In the genomic region with DNA sequence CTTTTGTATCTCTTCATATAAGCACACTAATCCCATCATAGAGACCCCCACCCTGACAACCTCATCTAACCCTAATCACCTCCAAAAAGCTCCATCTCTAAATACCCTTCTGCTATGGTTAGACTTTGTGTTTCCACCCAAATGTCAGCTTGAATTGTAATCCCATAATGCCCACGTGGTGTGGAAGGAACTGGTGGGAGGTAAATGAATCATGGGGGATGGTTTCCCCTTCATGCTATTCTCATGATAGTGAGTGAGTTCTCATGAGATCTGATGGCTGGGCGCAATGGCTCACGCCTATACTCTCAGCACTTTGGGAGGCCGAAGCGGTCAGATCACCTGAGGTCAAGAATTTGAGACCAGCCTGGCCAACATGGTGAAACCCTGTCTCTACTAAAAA, we compare ENCODE assay signal across 26 cellular contexts. TPM values are rescaled to one million over a fixed set of nuclear protein-coding genes. Genes with fewer than 3 reads are reported as not detected.
DNase-seq lines count a peak whose midpoint lies in the region; ATAC-seq and TF ChIP-seq lines count a peak whose summit lies in the region.
"Had no signal": no experiment of that assay in that cellular context is flagged by ENCODE, and none has a peak within 500 bp of the region (broad histone marks: within the 10 kb centered on the region; RNA-seq: fewer than 3 reads in every experiment).

No MANE protein-coding gene starts in this region.

- H3K79me2 ChIP-seq in osteoblast (ENCODE audit: insufficient read depth, low read length): peaks cover 16% of the 10 kb centered on the region

- H3K4me3 Mint-ChIP-seq in activated CD4-positive, alpha-beta T cell treated with anti-CD3 and anti-CD28 coated beads for 36 hours: no peak overlapping the region
- peak overlapping the region in 8 of 10 donors; percentile 19 to 63 (median 52) for H3K4me3 Mint-ChIP-seq in naive thymus-derived CD8-positive, alpha-beta T cell
- H3K4me3 Mint-ChIP-seq: CD14-positive monocyte; T-helper 1 cell treated with Interleukin-12 subunit alpha and Interleukin-12 subunit beta and Interleukin-4 antibody, amounts not matched to agents 30 μg/mL and 1 μg/mL, for 36 hours had no signal

- H3K4me3 ChIP-seq in osteoblast (ENCODE audit: insufficient read depth, low read length): no peak overlapping the region
- H3K4me3 ChIP-seq: psoas muscle, stomach had no signal

- H3K4me2 ChIP-seq in osteoblast (ENCODE audit: insufficient read depth, low read length): no peak overlapping the region
- H3K4me2 ChIP-seq: KMS-11 had no signal

- no peak for ATAC-seq in activated CD4-positive, alpha-beta T cell treated with anti-CD3 and anti-CD28 coated beads for 36 hours
- ATAC-seq in activated naive CD4-positive, alpha-beta T cell treated with anti-CD3 and anti-CD28 coated beads, Interleukin-2, amount 50 U/mL, for 72 hours: no peak
- no peak for ATAC-seq in naive thymus-derived CD8-positive, alpha-beta T cell
- no peak for ATAC-seq in GM18498 (IDR thresholded peaks at IDR 0.05; ENCODE audit: unreplicated experiment)
- ATAC-seq: esophagus mucosa, left ventricle myocardium superior, psoas muscle had no signal

- H3K27me3 ChIP-seq in osteoblast (ENCODE audit: insufficient read depth, low read length): no peaks in the 10 kb centered on the region
- H3K27me3 ChIP-seq: brain microvascular endothelial cell, stomach had no signal

- intact Hi-C loops in activated CD4-positive, alpha-beta T cell treated with anti-CD3 and anti-CD28 coated beads for 36 hours (cut with DNase I, micrococcal nuclease): loop anchor here (5.0 to 10.0 kb wide), 2 partner anchors 45 to 1502 kb away; partner anchors contain the start of genes CHAF1A (in 1 of the 2) and SH3GL1 (in 1 of the 2)

- H3K27ac Mint-ChIP-seq in activated CD4-positive, alpha-beta T cell treated with anti-CD3 and anti-CD28 coated beads for 36 hours: peak overlapping the region; percentile 48
- peak overlapping the region; percentile 59 to 90 for H3K27ac Mint-ChIP-seq in activated naive CD4-positive, alpha-beta T cell treated with anti-CD3 and anti-CD28 coated beads, Interleukin-2, amount 50 U/mL, for 72 hours
- H3K27ac Mint-ChIP-seq in naive thymus-derived CD8-positive, alpha-beta T cell: peak overlapping the region in 7 of 10 donors; percentile 1 to 91 (median 38)
- H3K27ac Mint-ChIP-seq: T-helper 1 cell treated with Interleukin-12 subunit alpha and Interleukin-12 subunit beta and Interleukin-4 antibody, amounts not matched to agents 30 μg/mL and 1 μg/mL, for 36 hours had no signal

- H2AFZ ChIP-seq in osteoblast (ENCODE audit: low read length): no peak overlapping the region

- no peaks in the 10 kb centered on the region for H3K27me3 Mint-ChIP-seq in activated CD4-positive, alpha-beta T cell treated with anti-CD3 and anti-CD28 coated beads for 36 hours
- H3K27me3 Mint-ChIP-seq in naive thymus-derived CD8-positive, alpha-beta T cell: peaks cover 0 to 2% (median 0%) of the 10 kb centered on the region in 5 donors

- H4K20me1 ChIP-seq in osteoblast (ENCODE audit: insufficient read depth, low read length): peaks cover 8% of the 10 kb centered on the region

- no peak overlapping the region for H3K27ac ChIP-seq in osteoblast (ENCODE audit: low read depth, low read length)
- H3K27ac ChIP-seq: brain microvascular endothelial cell, KMS-11, psoas muscle had no signal

- CTCF ChIA-PET in activated CD4-positive, alpha-beta T cell treated with anti-CD3 and anti-CD28 coated beads for 36 hours (lab: Charles Lee): interaction anchor here (2.7 kb wide), 1 partner anchor 103 kb away, joined by 9 read pairs; no protein-coding TSS in a partner anchor

- H3K4me1 ChIP-seq in osteoblast (ENCODE audit: insufficient read depth, low read length): peaks cover 13% of the 10 kb centered on the region

- H3K9me3 ChIP-seq in osteoblast (ENCODE audit: low read depth, low read length): no peaks in the 10 kb centered on the region
- H3K9me3 ChIP-seq: psoas muscle, stomach had no signal

- TF ChIP-seq CTCF in osteoblast (IDR thresholded peaks at IDR 0.05; ENCODE audit: extremely low read depth, low read depth, low read length): no peak

- H3K9me3 Mint-ChIP-seq in activated CD4-positive, alpha-beta T cell treated with anti-CD3 and anti-CD28 coated beads for 36 hours (ENCODE audit: low read depth): no peaks in the 10 kb centered on the region
- H3K9me3 Mint-ChIP-seq in activated naive CD4-positive, alpha-beta T cell treated with anti-CD3 and anti-CD28 coated beads, Interleukin-2, amount 50 U/mL, for 72 hours: no peaks in the 10 kb centered on the region
- H3K9me3 Mint-ChIP-seq in naive thymus-derived CD8-positive, alpha-beta T cell: no peaks in the 10 kb centered on the region
- H3K9me3 Mint-ChIP-seq: T-helper 1 cell treated with Interleukin-12 subunit alpha and Interleukin-12 subunit beta and Interleukin-4 antibody, amounts not matched to agents 30 μg/mL and 1 μg/mL, for 36 hours had no signal

- DNase-seq in activated CD4-positive, alpha-beta T cell treated with anti-CD3 and anti-CD28 coated beads for 36 hours: peak; percentile 33
- DNase-seq in activated CD4-positive, alpha-beta T cell treated with anti-CD3 and anti-CD28 coated beads, Interleukin-2, amount 50 U/mL, for 1 hour: no peak
- DNase-seq in GDM1 (lab: John Stamatoyannopoulos, UW): peak; percentile 8
- DNase-seq in activated naive CD4-positive, alpha-beta T cell treated with anti-CD3 and anti-CD28 coated beads, Interleukin-2, amount 50 U/mL, for 72 hours (ENCODE audit: low spot score in 2 of 2): no peak
- no peak for DNase-seq in naive thymus-derived CD8-positive, alpha-beta T cell
- DNase-seq in AML-193 (lab: John Stamatoyannopoulos, UW): no peak
- no peak for DNase-seq in osteoblast (ENCODE audit: insufficient read length, low spot score, missing footprints)
- DNase-seq: 8988T; activated CD4-positive, CD25-positive, alpha-beta regulatory T cell; brain microvascular endothelial cell; DND-41; HCEC 1CT; left ventricle myocardium superior; NCI-H1092 treated with DMSO at 0.1 percent for 48 hours; NCI-H2107; NCI-H526; OCI-M1; psoas muscle; SIG-M5; stomach had no signal

- H3K4me1 Mint-ChIP-seq in activated CD4-positive, alpha-beta T cell treated with anti-CD3 and anti-CD28 coated beads for 36 hours: peaks cover 22% of the 10 kb centered on the region
- H3K4me1 Mint-ChIP-seq in naive thymus-derived CD8-positive, alpha-beta T cell: peaks cover 13 to 35% (median 30%) of the 10 kb centered on the region in 4 donors

- POLR2A ChIA-PET in activated CD4-positive, alpha-beta T cell treated with anti-CD3 and anti-CD28 coated beads for 36 hours (lab: Charles Lee): interaction anchor here (0.6 kb wide), 1 partner anchor 612 kb away, joined by 6 read pairs; no protein-coding TSS in a partner anchor
- POLR2A ChIA-PET in naive thymus-derived CD8-positive, alpha-beta T cell (lab: Charles Lee): interaction anchor here (1.3 kb wide), 1 partner anchor 21 kb away, joined by 4 read pairs; no protein-coding TSS in a partner anchor

- H3K36me3 Mint-ChIP-seq in activated CD4-positive, alpha-beta T cell treated with anti-CD3 and anti-CD28 coated beads for 36 hours (ENCODE audit: low read depth): peaks cover 7% of the 10 kb centered on the region
- H3K36me3 Mint-ChIP-seq in activated naive CD4-positive, alpha-beta T cell treated with anti-CD3 and anti-CD28 coated beads, Interleukin-2, amount 50 U/mL, for 72 hours: peaks cover 10 to 14% of the 10 kb centered on the region in 2 donors
- peaks cover 0 to 27% (median 2%) of the 10 kb centered on the region in 3 donors for H3K36me3 Mint-ChIP-seq in naive thymus-derived CD8-positive, alpha-beta T cell

- peaks cover 6% of the 10 kb centered on the region for H3K36me3 ChIP-seq in osteoblast (ENCODE audit: insufficient read depth, low read length)

RNA-seq across cellular contexts. Expression of gene VMAC, which starts 2.5 kb away (rescaled TPM):
- 1 to 10 TPM; 2.3 to 2.8 TPM for total RNA-seq in activated CD4-positive, alpha-beta T cell treated with anti-CD3 and anti-CD28 coated beads for 36 hours
- total RNA-seq in activated naive CD4-positive, alpha-beta T cell treated with anti-CD3 and anti-CD28 coated beads, Interleukin-2, amount 50 U/mL, for 72 hours: 1 to 10 TPM; 3.8 to 3.9 TPM
- 10 to 100 TPM; 32.7 to 34.5 TPM for total RNA-seq in naive thymus-derived CD8-positive, alpha-beta T cell
- 1 to 10 TPM; 6.2 to 8.4 (median 7.0) TPM for polyA plus RNA-seq in naive thymus-derived CD8-positive, alpha-beta T cell
- 12.3 and 12.7 TPM in 2 replicates for total RNA-seq in osteoblast

RNA-seq across cellular contexts. Expression of gene NDUFA11, which starts 3.6 kb away (rescaled TPM):
- 100 to 1,000 TPM; 175 to 213 TPM for total RNA-seq in activated CD4-positive, alpha-beta T cell treated with anti-CD3 and anti-CD28 coated beads for 36 hours
- 100 to 1,000 TPM; 206 to 224 TPM for total RNA-seq in activated naive CD4-positive, alpha-beta T cell treated with anti-CD3 and anti-CD28 coated beads, Interleukin-2, amount 50 U/mL, for 72 hours
- 100 to 1,000 TPM; 116 to 131 TPM for total RNA-seq in naive thymus-derived CD8-positive, alpha-beta T cell
- 100 to 1,000 TPM; 374 to 404 (median 395) TPM for polyA plus RNA-seq in naive thymus-derived CD8-positive, alpha-beta T cell
- 235 and 265 TPM in 2 replicates for total RNA-seq in osteoblast

RNA-seq across cellular contexts. Expression of gene CAPS, which starts 6.8 kb away (rescaled TPM):
- total RNA-seq in activated CD4-positive, alpha-beta T cell treated with anti-CD3 and anti-CD28 coated beads for 36 hours: 1 to 10 TPM; 2.2 to 2.7 TPM
- 1 to 10 TPM; 5.1 to 6.0 TPM for total RNA-seq in activated naive CD4-positive, alpha-beta T cell treated with anti-CD3 and anti-CD28 coated beads, Interleukin-2, amount 50 U/mL, for 72 hours
- 10 to 100 TPM; 55.9 to 58.3 TPM for total RNA-seq in naive thymus-derived CD8-positive, alpha-beta T cell
- 1 to 10 TPM; 1.3 to 2.8 (median 2.0) TPM for polyA plus RNA-seq in naive thymus-derived CD8-positive, alpha-beta T cell
- total RNA-seq in osteoblast: 10.6 and 18.1 TPM in 2 replicates

RNA-seq across cellular contexts. Expression of gene FUT5, which starts 36.9 kb away (rescaled TPM):
- under 1 TPM in 1 of 2 experiments, not detected in 1; 0.09 TPM for total RNA-seq in activated CD4-positive, alpha-beta T cell treated with anti-CD3 and anti-CD28 coated beads for 36 hours
- under 1 TPM; 0.23 to 0.36 TPM for total RNA-seq in activated naive CD4-positive, alpha-beta T cell treated with anti-CD3 and anti-CD28 coated beads, Interleukin-2, amount 50 U/mL, for 72 hours
- total RNA-seq in naive thymus-derived CD8-positive, alpha-beta T cell: under 1 TPM; 0.34 to 0.38 TPM
- polyA plus RNA-seq in naive thymus-derived CD8-positive, alpha-beta T cell: under 1 TPM in 1 of 3 donors, not detected in 2; 0.10 TPM
- not detected in 2 replicates for total RNA-seq in osteoblast
- total RNA-seq: esophagus mucosa, left ventricle myocardium superior, psoas muscle, urinary bladder had no signal
- polyA plus RNA-seq: CD14-positive monocyte, psoas muscle, stomach, urinary bladder had no signal

RNA-seq across cellular contexts. Expression of gene FUT3, which starts 56.0 kb away (rescaled TPM):
- not detected for total RNA-seq in activated CD4-positive, alpha-beta T cell treated with anti-CD3 and anti-CD28 coated beads for 36 hours
- total RNA-seq in activated naive CD4-positive, alpha-beta T cell treated with anti-CD3 and anti-CD28 coated beads, Interleukin-2, amount 50 U/mL, for 72 hours: under 1 TPM in 1 of 2 donors, not detected in 1; 0.32 TPM
- under 1 TPM in 1 of 2 experiments, not detected in 1; 0.16 TPM for total RNA-seq in naive thymus-derived CD8-positive, alpha-beta T cell
- not detected for polyA plus RNA-seq in naive thymus-derived CD8-positive, alpha-beta T cell
- total RNA-seq in osteoblast: not detected in 2 replicates
- total RNA-seq: left ventricle myocardium superior had no signal
- polyA plus RNA-seq: CD14-positive monocyte had no signal

Comparison
In these comparisons a context has a peak if more than half of its experiments do, and no peak if none do; other contexts are left out.
1. DNase-seq: peak in activated CD4-positive, alpha-beta T cell treated with anti-CD3 and anti-CD28 coated beads for 36 hours (single experiment) and GDM1 (single experiment); none in activated CD4-positive, alpha-beta T cell treated with anti-CD3 and anti-CD28 coated beads, Interleukin-2, amount 50 U/mL, for 1 hour (single experiment), activated naive CD4-positive, alpha-beta T cell treated with anti-CD3 and anti-CD28 coated beads, Interleukin-2, amount 50 U/mL, for 72 hours (0 of 2), naive thymus-derived CD8-positive, alpha-beta T cell (0 of 10), AML-193 (0 of 2) and osteoblast (single experiment).
2. Peak in every context shown above with its lines, with median percentiles within 50 percentile points of each other: H3K27ac Mint-ChIP-seq.